In genomic region chr16:87931504-87931903, GRCh38 we compare ENCODE assay signal across 13 cellular contexts. TPM values are rescaled to one million over a fixed set of nuclear protein-coding genes. Genes with fewer than 3 reads are reported as not detected.
DNase-seq lines count a peak whose midpoint lies in the region; ATAC-seq lines count a peak whose summit lies in the region.
"Had no signal": no experiment of that assay in that cellular context is flagged by ENCODE, and none has a peak within 500 bp of the region (broad histone marks: within the 10 kb centered on the region; RNA-seq: fewer than 3 reads in every experiment).

No MANE protein-coding gene starts in this region.

- H3K36me3 Mint-ChIP-seq in activated CD8-positive, alpha-beta T cell treated with anti-CD3 and anti-CD28 coated beads, Interleukin-2, amount 10 ng/mL, durations not matched to agents 7 days and 5 days (ENCODE audit: low read depth) = no peaks in the 10 kb centered on the region
- H3K36me3 Mint-ChIP-seq: activated naive CD8-positive, alpha-beta T cell had no signal

- POLR2A ChIA-PET in activated CD8-positive, alpha-beta T cell treated with anti-CD3 and anti-CD28 coated beads, Interleukin-2, amount 10 ng/mL, durations not matched to agents 7 days and 5 days (lab: Charles Lee) = no interaction called here

- CTCF ChIA-PET in activated CD8-positive, alpha-beta T cell treated with anti-CD3 and anti-CD28 coated beads, Interleukin-2, amount 10 ng/mL, durations not matched to agents 7 days and 5 days (lab: Charles Lee) = no interaction called here

- H3K27ac Mint-ChIP-seq in activated CD8-positive, alpha-beta T cell treated with anti-CD3 and anti-CD28 coated beads, Interleukin-2, amount 10 ng/mL, durations not matched to agents 7 days and 5 days = peak overlapping the region; percentile 20
- H3K27ac Mint-ChIP-seq: activated naive CD8-positive, alpha-beta T cell had no signal

- peaks cover 3% of the 10 kb centered on the region for H3K4me1 Mint-ChIP-seq in activated CD8-positive, alpha-beta T cell treated with anti-CD3 and anti-CD28 coated beads, Interleukin-2, amount 10 ng/mL, durations not matched to agents 7 days and 5 days (ENCODE audit: low read depth)

- H3K4me3 Mint-ChIP-seq in activated CD8-positive, alpha-beta T cell treated with anti-CD3 and anti-CD28 coated beads, Interleukin-2, amount 10 ng/mL, durations not matched to agents 7 days and 5 days = no peak overlapping the region
- H3K4me3 Mint-ChIP-seq: activated naive CD8-positive, alpha-beta T cell had no signal

- H3K9me3 Mint-ChIP-seq in activated CD8-positive, alpha-beta T cell treated with anti-CD3 and anti-CD28 coated beads, Interleukin-2, amount 10 ng/mL, durations not matched to agents 7 days and 5 days (ENCODE audit: insufficient read depth) = no peaks in the 10 kb centered on the region

- peaks cover 3% of the 10 kb centered on the region for H3K27me3 Mint-ChIP-seq in activated CD8-positive, alpha-beta T cell treated with anti-CD3 and anti-CD28 coated beads, Interleukin-2, amount 10 ng/mL, durations not matched to agents 7 days and 5 days (ENCODE audit: low read depth)
- H3K27me3 Mint-ChIP-seq: activated naive CD8-positive, alpha-beta T cell had no signal

- DNase-seq in DMS53 (lab: John Stamatoyannopoulos, UW) (peak; percentile 29), DMS53 treated with DMSO at 0.1 percent for 48 hours (lab: John Stamatoyannopoulos, UW; ENCODE audit: unreplicated experiment) (no peak), NCI-H146 treated with DMSO at 0.1 percent for 48 hours (lab: John Stamatoyannopoulos, UW; ENCODE audit: unreplicated experiment) (peak; percentile 41), islet precursor cell (peak; percentile 78), SIG-M5 (lab: John Stamatoyannopoulos, UW) (no peak), NCI-H1436 (lab: John Stamatoyannopoulos, UW) (no peak), middle frontal gyrus (ENCODE audit: extremely low spot score, low spot score) (no peak)
- DNase-seq in activated CD8-positive, alpha-beta T cell treated with anti-CD3 and anti-CD28 coated beads, Interleukin-2, amount 10 ng/mL, durations not matched to agents 7 days and 5 days = no peak
- DNase-seq: effector CD4-positive, alpha-beta T cell; left ventricle myocardium superior; occipital lobe; substantia nigra had no signal

- ATAC-seq in activated CD8-positive, alpha-beta T cell treated with anti-CD3 and anti-CD28 coated beads, Interleukin-2, amount 10 ng/mL, durations not matched to agents 7 days and 5 days = peak; percentile 42
- ATAC-seq: left ventricle myocardium superior had no signal

RNA-seq across cellular contexts. Expression of gene CA5A, which starts 4.8 kb away (rescaled TPM):
- not detected for total RNA-seq in activated CD8-positive, alpha-beta T cell treated with anti-CD3 and anti-CD28 coated beads, Interleukin-2, amount 10 ng/mL, durations not matched to agents 7 days and 5 days
- total RNA-seq: left ventricle myocardium superior, occipital lobe had no signal

RNA-seq across cellular contexts. Expression of gene BANP, which starts 19.7 kb away (rescaled TPM):
- 10 to 100 TPM; 34.1 to 39.8 TPM for total RNA-seq in activated CD8-positive, alpha-beta T cell treated with anti-CD3 and anti-CD28 coated beads, Interleukin-2, amount 10 ng/mL, durations not matched to agents 7 days and 5 days

Comparison
In these comparisons a context has a peak if more than half of its experiments do, and no peak if none do; other contexts are left out.
1. DNase-seq: peak in DMS53 (single experiment), NCI-H146 treated with DMSO at 0.1 percent for 48 hours (single experiment) and islet precursor cell (single experiment); none in DMS53 treated with DMSO at 0.1 percent for 48 hours (single experiment), activated CD8-positive, alpha-beta T cell treated with anti-CD3 and anti-CD28 coated beads, Interleukin-2, amount 10 ng/mL, durations not matched to agents 7 days and 5 days (single experiment), SIG-M5 (single experiment), NCI-H1436 (single experiment) and middle frontal gyrus (single experiment).